15 cellular contexts compared by ENCODE assay signal in genomic region chr9:89453452-89453851, GRCh38. TPM values are rescaled to one million over a fixed set of nuclear protein-coding genes. Genes with fewer than 3 reads are reported as not detected.
DNase-seq lines count a peak whose midpoint lies in the region; ATAC-seq lines count a peak whose summit lies in the region.
"Had no signal": no experiment of that assay in that cellular context is flagged by ENCODE, and none has a peak within 500 bp of the region (broad histone marks: within the 10 kb centered on the region; RNA-seq: fewer than 3 reads in every experiment).

No MANE protein-coding gene starts in this region.

- H3K27me3 Mint-ChIP-seq in activated CD4-positive, alpha-beta T cell treated with anti-CD3 and anti-CD28 coated beads, Interleukin-2, amount 10 ng/mL, durations not matched to agents 7 days and 5 days: no peaks in the 10 kb centered on the region
- no peaks in the 10 kb centered on the region for H3K27me3 Mint-ChIP-seq in activated T-helper 1 cell treated with anti-CD3 and anti-CD28 coated beads, Interleukin-12 subunit alpha, Interleukin-12 subunit beta, Interleukin-2, Interleukin-4 antibody, amounts not matched to agents 30 ng/mL and 10 ng/mL and 1 ng/mL, durations not matched to agents 14 hours and 24 hours and 36 hours (ENCODE audit: insufficient read depth)

- no peaks in the 10 kb centered on the region for H3K9me3 Mint-ChIP-seq in activated CD4-positive, alpha-beta T cell treated with anti-CD3 and anti-CD28 coated beads, Interleukin-2, amount 10 ng/mL, durations not matched to agents 7 days and 5 days
- H3K9me3 Mint-ChIP-seq in activated T-helper 1 cell treated with anti-CD3 and anti-CD28 coated beads, Interleukin-12 subunit alpha, Interleukin-12 subunit beta, Interleukin-2, Interleukin-4 antibody, amounts not matched to agents 30 ng/mL and 10 ng/mL and 1 ng/mL, durations not matched to agents 14 hours and 24 hours and 36 hours: no peaks in the 10 kb centered on the region

- H3K4me3 Mint-ChIP-seq in activated CD4-positive, alpha-beta T cell treated with anti-CD3 and anti-CD28 coated beads, Interleukin-2, amount 10 ng/mL, durations not matched to agents 7 days and 5 days: no peak overlapping the region
- no peak overlapping the region for H3K4me3 Mint-ChIP-seq in activated T-helper 1 cell treated with anti-CD3 and anti-CD28 coated beads, Interleukin-12 subunit alpha, Interleukin-12 subunit beta, Interleukin-2, Interleukin-4 antibody, amounts not matched to agents 30 ng/mL and 10 ng/mL and 1 ng/mL, durations not matched to agents 14 hours and 24 hours and 36 hours
- H3K4me3 Mint-ChIP-seq: CD14-positive monocyte had no signal

- no peak for ATAC-seq in HG02763 (IDR thresholded peaks at IDR 0.05; ENCODE audit: unreplicated experiment)
- no peak for ATAC-seq in GM18909 (IDR thresholded peaks at IDR 0.05; ENCODE audit: poor library complexity, unreplicated experiment)
- ATAC-seq: A549 had no signal

- H3K4me1 Mint-ChIP-seq in activated CD4-positive, alpha-beta T cell treated with anti-CD3 and anti-CD28 coated beads, Interleukin-2, amount 10 ng/mL, durations not matched to agents 7 days and 5 days: peaks cover 97% of the 10 kb centered on the region
- peaks cover 84% of the 10 kb centered on the region for H3K4me1 Mint-ChIP-seq in activated T-helper 1 cell treated with anti-CD3 and anti-CD28 coated beads, Interleukin-12 subunit alpha, Interleukin-12 subunit beta, Interleukin-2, Interleukin-4 antibody, amounts not matched to agents 30 ng/mL and 10 ng/mL and 1 ng/mL, durations not matched to agents 14 hours and 24 hours and 36 hours (ENCODE audit: low read depth)

- intact Hi-C loops in activated T-helper 1 cell treated with anti-CD3 and anti-CD28 coated beads, Interleukin-12 subunit alpha, Interleukin-12 subunit beta, Interleukin-2, Interleukin-4 antibody, amounts not matched to agents 30 ng/mL and 10 ng/mL and 1 ng/mL, durations not matched to agents 14 hours and 24 hours and 36 hours (cut with micrococcal nuclease): no loop called here
- intact Hi-C loops in head of caudate nucleus (cut with DNase I) (no loop called here), posterior vena cava (cut with DNase I) (no loop called here)

- CTCF ChIA-PET in activated CD4-positive, alpha-beta T cell treated with anti-CD3 and anti-CD28 coated beads, Interleukin-2, amount 10 ng/mL, durations not matched to agents 7 days and 5 days (lab: Charles Lee): interaction anchor here (1.0 to 1.5 kb wide), 2 partner anchors 8 to 9 kb away, joined by 4 to 5 read pairs; no protein-coding TSS in a partner anchor

- DNase-seq in activated CD4-positive, alpha-beta T cell treated with anti-CD3 and anti-CD28 coated beads, Interleukin-2, amount 10 ng/mL, durations not matched to agents 7 days and 5 days: no peak
- no peak for DNase-seq in activated CD4-positive, alpha-beta T cell treated with anti-CD3 and anti-CD28 coated beads, Interleukin-2, amount 50 U/mL, for 48 hours
- no peak for DNase-seq in activated T-helper 1 cell treated with anti-CD3 and anti-CD28 coated beads, Interleukin-12 subunit alpha, Interleukin-12 subunit beta, Interleukin-2, Interleukin-4 antibody, amounts not matched to agents 30 ng/mL and 10 ng/mL and 1 ng/mL, durations not matched to agents 14 hours and 24 hours and 36 hours (ENCODE audit: low spot score)
- DNase-seq in head of caudate nucleus (peak; percentile 47 to 90 (median 78)), posterior vena cava (ENCODE audit: low spot score) (peak; percentile 41), NCI-H1417 treated with DMSO at 0.1 percent for 48 hours (lab: John Stamatoyannopoulos, UW) (no peak)
- DNase-seq: activated CD4-positive, alpha-beta T cell treated with anti-CD3 and anti-CD28 coated beads for 48 hours; brain microvascular endothelial cell; NCI-H345; Right ventricle myocardium superior; stimulated activated naive CD4-positive, alpha-beta T cell treated with Interleukin-2 at 50 U/mL for 16 hours had no signal

- POLR2A ChIA-PET in activated CD4-positive, alpha-beta T cell treated with anti-CD3 and anti-CD28 coated beads, Interleukin-2, amount 10 ng/mL, durations not matched to agents 7 days and 5 days (lab: Charles Lee): no interaction called here

- H3K27ac Mint-ChIP-seq in activated CD4-positive, alpha-beta T cell treated with anti-CD3 and anti-CD28 coated beads, Interleukin-2, amount 10 ng/mL, durations not matched to agents 7 days and 5 days: peak overlapping the region; percentile 75
- peak overlapping the region; percentile 83 for H3K27ac Mint-ChIP-seq in activated T-helper 1 cell treated with anti-CD3 and anti-CD28 coated beads, Interleukin-12 subunit alpha, Interleukin-12 subunit beta, Interleukin-2, Interleukin-4 antibody, amounts not matched to agents 30 ng/mL and 10 ng/mL and 1 ng/mL, durations not matched to agents 14 hours and 24 hours and 36 hours

- peaks cover 87% of the 10 kb centered on the region for H3K36me3 Mint-ChIP-seq in activated CD4-positive, alpha-beta T cell treated with anti-CD3 and anti-CD28 coated beads, Interleukin-2, amount 10 ng/mL, durations not matched to agents 7 days and 5 days (ENCODE audit: low read depth)
- peaks cover 50% of the 10 kb centered on the region for H3K36me3 Mint-ChIP-seq in activated T-helper 1 cell treated with anti-CD3 and anti-CD28 coated beads, Interleukin-12 subunit alpha, Interleukin-12 subunit beta, Interleukin-2, Interleukin-4 antibody, amounts not matched to agents 30 ng/mL and 10 ng/mL and 1 ng/mL, durations not matched to agents 14 hours and 24 hours and 36 hours (ENCODE audit: low read depth)

RNA-seq across cellular contexts. Expression of gene SEMA4D, which starts 44.5 kb away (rescaled TPM):
- total RNA-seq in activated CD4-positive, alpha-beta T cell treated with anti-CD3 and anti-CD28 coated beads, Interleukin-2, amount 10 ng/mL, durations not matched to agents 7 days and 5 days: 100 to 1,000 TPM; 334 to 336 TPM
- 388 and 411 TPM in 2 replicates for total RNA-seq in activated T-helper 1 cell treated with anti-CD3 and anti-CD28 coated beads, Interleukin-12 subunit alpha, Interleukin-12 subunit beta, Interleukin-2, Interleukin-4 antibody, amounts not matched to agents 30 ng/mL and 10 ng/mL and 1 ng/mL, durations not matched to agents 14 hours and 24 hours and 36 hours
- total RNA-seq in posterior vena cava: 10 to 100 TPM; 10.0 to 14.1 TPM

Comparison
In these comparisons a context has a peak if more than half of its experiments do, and no peak if none do; other contexts are left out.
1. DNase-seq: peak in head of caudate nucleus (42 of 42) and posterior vena cava (single experiment); none in activated CD4-positive, alpha-beta T cell treated with anti-CD3 and anti-CD28 coated beads, Interleukin-2, amount 10 ng/mL, durations not matched to agents 7 days and 5 days (single experiment), activated CD4-positive, alpha-beta T cell treated with anti-CD3 and anti-CD28 coated beads, Interleukin-2, amount 50 U/mL, for 48 hours (0 of 2), activated T-helper 1 cell treated with anti-CD3 and anti-CD28 coated beads, Interleukin-12 subunit alpha, Interleukin-12 subunit beta, Interleukin-2, Interleukin-4 antibody, amounts not matched to agents 30 ng/mL and 10 ng/mL and 1 ng/mL, durations not matched to agents 14 hours and 24 hours and 36 hours (single experiment) and NCI-H1417 treated with DMSO at 0.1 percent for 48 hours (single experiment).
2. RNA of gene SEMA4D, which starts 44.5 kb away (total RNA-seq): 388 to 411 TPM in activated T-helper 1 cell treated with anti-CD3 and anti-CD28 coated beads, Interleukin-12 subunit alpha, Interleukin-12 subunit beta, Interleukin-2, Interleukin-4 antibody, amounts not matched to agents 30 ng/mL and 10 ng/mL and 1 ng/mL, durations not matched to agents 14 hours and 24 hours and 36 hours and 334 to 336 TPM in activated CD4-positive, alpha-beta T cell treated with anti-CD3 and anti-CD28 coated beads, Interleukin-2, amount 10 ng/mL, durations not matched to agents 7 days and 5 days; 10.0 to 14.1 TPM in posterior vena cava; every median in the first group is over 10 times any median in the second.